ENCODE assay signal across 8 cellular contexts in the genomic region with DNA sequence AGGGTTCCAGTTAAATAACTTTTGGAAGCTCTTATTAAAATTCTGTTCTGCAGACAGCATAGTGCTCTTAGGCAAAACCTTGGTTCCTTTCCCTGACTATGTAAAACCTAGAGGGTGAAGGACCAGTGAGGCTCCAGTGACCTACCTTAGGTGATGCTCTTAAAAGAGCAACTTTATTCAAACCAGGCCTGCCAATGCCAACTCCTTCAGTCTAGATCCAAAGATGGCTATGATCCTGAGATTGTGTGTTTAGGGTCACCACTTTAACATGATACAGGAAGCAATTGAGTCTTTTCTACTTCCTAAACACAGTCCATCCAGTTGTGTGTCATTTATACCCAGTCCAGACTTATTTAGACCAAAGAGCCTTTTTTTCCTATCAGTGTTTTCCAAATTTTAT. TPM values are rescaled to one million over a fixed set of nuclear protein-coding genes. Genes with fewer than 3 reads are reported as not detected.
DNase-seq lines count a peak whose midpoint lies in the region; ATAC-seq and TF ChIP-seq lines count a peak whose summit lies in the region.

No MANE protein-coding gene starts in this region.

- CTCF ChIA-PET in T-cell (lab: Charles Lee): interaction anchor here in 1 of 2 donors (0.5 to 3.0 kb wide), 3 partner anchors 11 to 52 kb away, joined by 5 to 13 read pairs (median 11); a partner anchor contains a TSS

- peak overlapping the region; percentile 82 to 95 (median 85) for H3K4me3 Mint-ChIP-seq in T-cell

- TF ChIP-seq CTCF in foreskin keratinocyte (conservative IDR thresholded peaks at IDR 0.05): no peak
- no peak for TF ChIP-seq CTCF in gastrocnemius medialis (IDR thresholded peaks at IDR 0.05 in 4 of 5, conservative IDR thresholded peaks at IDR 0.05 in 1 of 5)

- H3K27me3 ChIP-seq in foreskin keratinocyte (no peaks in the 10 kb centered on the region), gastrocnemius medialis (no peaks in the 10 kb centered on the region)

- peaks cover 0 to 13% of the 10 kb centered on the region in 2 donors for H3K36me3 ChIP-seq in gastrocnemius medialis

- peaks cover 25% of the 10 kb centered on the region for H3K36me3 Mint-ChIP-seq in T-cell

- ATAC-seq in GM18505 (IDR thresholded peaks at IDR 0.05; ENCODE audit: unreplicated experiment) (no peak), T-cell (replicated peaks in 1 of 4) (no peak), foreskin keratinocyte (peak; percentile 2), gastrocnemius medialis (peak in 1 of 2 donors; percentile 28)

- H3K9me3 ChIP-seq in gastrocnemius medialis: no peaks in the 10 kb centered on the region

- peaks cover 42% of the 10 kb centered on the region for H3K4me1 ChIP-seq in foreskin keratinocyte
- peaks cover 97 to 99% of the 10 kb centered on the region in 2 donors for H3K4me1 ChIP-seq in gastrocnemius medialis

- peak overlapping the region; percentile 48 to 54 (median 52) for H3K4me3 ChIP-seq in gastrocnemius medialis

- peak overlapping the region; percentile 98 to 99 for H3K27ac Mint-ChIP-seq in T-cell

- peak overlapping the region; percentile 97 for H3K27ac ChIP-seq in foreskin keratinocyte
- H3K27ac ChIP-seq in gastrocnemius medialis: peak overlapping the region; percentile 100

- no peaks in the 10 kb centered on the region for H3K9me3 Mint-ChIP-seq in T-cell

- peak; percentile 48 for TF ChIP-seq POLR2A in GM18505 (IDR thresholded peaks at IDR 0.05; ENCODE audit: borderline replicate concordance, extremely low read depth, insufficient read depth, insufficient read length)
- peak in 1 of 2 donors; percentile 15 for TF ChIP-seq POLR2A in gastrocnemius medialis (IDR thresholded peaks at IDR 0.05)

- intact Hi-C loops in gastrocnemius medialis (cut with DNase I; ENCODE audit: low total_unique reads): loop anchor here (1.0 to 10.0 kb wide), 2 partner anchors 11 to 306 kb away; a partner anchor contains a TSS

- in situ Hi-C loops in gastrocnemius medialis (cut with MboI; ENCODE audit: low sequenced_read_pairs in 4 of 4): loop anchor here in 2 of 4 donors (10.0 kb wide), 1 partner anchor 56 kb away; a partner anchor contains a TSS

- no peak for DNase-seq in T-cell
- DNase-seq in foreskin keratinocyte: no peak
- DNase-seq in gastrocnemius medialis: no peak
- no peak for DNase-seq in SW 1271 (lab: John Stamatoyannopoulos, UW)
- no peak for DNase-seq in HuH-7 (ENCODE audit: low spot score)
- DNase-seq in NCI-H2227 treated with DMSO at 0.1 percent for 48 hours (lab: John Stamatoyannopoulos, UW): no peak
- no peak for DNase-seq in hepatic stellate cell (ENCODE audit: low spot score)

- H3K4me1 Mint-ChIP-seq in T-cell: peaks cover 94 to 95% (median 95%) of the 10 kb centered on the region in 3 donors

- H3K27me3 Mint-ChIP-seq in T-cell: no peaks in the 10 kb centered on the region

- POLR2A ChIA-PET in T-cell (lab: Charles Lee): interaction anchor here (0.6 to 2.3 kb wide), 9 partner anchors 8 to 128 kb away, joined by 3 to 26 read pairs (median 4); a partner anchor contains a TSS

RNA-seq across cellular contexts. Expression of a gene that starts 10.8 kb away (rescaled TPM):
- total RNA-seq in T-cell: 100 to 1,000 TPM; 478 to 731 (median 517) TPM
- 180 and 202 TPM in 2 replicates for total RNA-seq in foreskin keratinocyte
- 81.0 and 98.8 TPM in 2 replicates for polyA plus RNA-seq in foreskin keratinocyte
- total RNA-seq in gastrocnemius medialis: 100 to 1,000 TPM; 136 to 199 (median 176) TPM

RNA-seq across cellular contexts. Expression of a gene that starts 19.4 kb away (rescaled TPM):
- total RNA-seq in T-cell: under 1 TPM; 0.26 to 0.66 (median 0.49) TPM
- 0.65 and 1.6 TPM in 2 replicates for total RNA-seq in foreskin keratinocyte
- polyA plus RNA-seq in foreskin keratinocyte: 1.3 and 2.1 TPM in 2 replicates
- 10 to 100 TPM in 2 of 4 donors, 1 to 10 TPM in 2; 5.6 to 30.0 (median 10.7) TPM for total RNA-seq in gastrocnemius medialis

RNA-seq across cellular contexts. Expression of a gene that starts 53.0 kb away (rescaled TPM):
- total RNA-seq in T-cell (under 1 TPM in 3 of 5 donors, not detected in 2; 0.49 to 0.85 (median 0.73) TPM), foreskin keratinocyte (not detected in 2 replicates), gastrocnemius medialis (not detected)
- polyA plus RNA-seq in foreskin keratinocyte: 0.13 and 0.16 TPM in 2 replicates
